15 cellular contexts compared by ENCODE assay signal in the genomic region with DNA sequence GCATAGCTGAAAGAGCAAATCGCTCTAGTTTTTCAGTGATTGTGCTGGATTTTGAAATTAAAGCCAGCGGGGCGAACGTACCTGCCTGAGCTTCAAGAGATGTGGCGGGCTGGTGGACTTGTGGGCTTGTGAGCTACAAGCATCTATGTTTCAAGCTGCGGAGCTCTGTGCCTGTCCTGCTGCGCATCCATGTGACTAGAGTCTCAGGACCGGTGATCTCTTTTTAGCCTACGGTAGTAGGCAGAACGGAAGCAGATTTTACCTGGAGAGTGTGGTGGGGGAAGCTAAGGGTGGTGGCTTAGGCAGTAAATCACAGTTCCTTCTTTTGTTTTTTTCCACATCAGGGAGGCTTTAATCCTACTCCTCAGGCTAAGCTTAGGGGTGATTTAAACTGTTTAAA.
A peak's percentile ranks its signal among the peaks of the same experiment; 100 is the strongest.
DNase-seq lines count a peak whose midpoint lies in the region; ATAC-seq and TF ChIP-seq lines count a peak whose summit lies in the region.
"Had no signal": no experiment of that assay in that cellular context is flagged by ENCODE, and none has a peak within 500 bp of the region (broad histone marks: within the 10 kb centered on the region; RNA-seq: fewer than 3 reads in every experiment).

No MANE protein-coding gene starts in this region.

- POLR2A ChIA-PET in SK-N-SH (lab: Yijun Ruan, JAX), result no interaction called here

- no peaks in the 10 kb centered on the region for H3K9me3 ChIP-seq in ectodermal cell (ENCODE audit: control insufficient read depth, low read length)
- H3K9me3 ChIP-seq in SK-N-SH, result no peaks in the 10 kb centered on the region
- H3K9me3 ChIP-seq: HAP-1 had no signal

- no peaks in the 10 kb centered on the region for H3K27me3 ChIP-seq in ectodermal cell (ENCODE audit: control insufficient read depth, insufficient read depth, low read length, poor library complexity, severe bottlenecking)
- no peaks in the 10 kb centered on the region for H3K27me3 ChIP-seq in SK-N-SH (ENCODE audit: insufficient read depth)

- CTCF ChIA-PET in SK-N-SH (lab: Yijun Ruan, JAX), result interaction anchor here (1.6 to 3.2 kb wide), 3 partner anchors 10 to 31 kb away, joined by 4 to 12 read pairs (median 4); no protein-coding TSS in a partner anchor

- H3K4me1 ChIP-seq in ectodermal cell (ENCODE audit: control insufficient read depth, insufficient read depth, low read length) (peaks cover 18% of the 10 kb centered on the region), SK-N-SH (ENCODE audit: control insufficient read depth in 1 of 2, insufficient read depth in 2 of 2, low read depth in 1 of 2, low read length in 1 of 2) (no peaks in the 10 kb centered on the region)
- H3K4me1 ChIP-seq: HAP-1 had no signal

- no peak for ATAC-seq in GM18907 (IDR thresholded peaks at IDR 0.05; ENCODE audit: unreplicated experiment)
- ATAC-seq in HG02623 (IDR thresholded peaks at IDR 0.05; ENCODE audit: unreplicated experiment), result no peak
- ATAC-seq in HG02938 (IDR thresholded peaks at IDR 0.05; ENCODE audit: unreplicated experiment), result no peak
- ATAC-seq: T-cell had no signal

- H4K20me1 ChIP-seq in SK-N-SH (ENCODE audit: insufficient read depth), result no peaks in the 10 kb centered on the region

- H3F3A ChIP-seq in SK-N-SH (replicated peaks; ENCODE audit: insufficient read depth), result no peaks in the 10 kb centered on the region

- TF ChIP-seq EP300 in SK-N-SH (IDR thresholded peaks at IDR 0.05; ENCODE audit: borderline replicate concordance in 1 of 2, low read depth in 1 of 2, low read length in 1 of 2), result no peak

- H3K36me3 ChIP-seq in ectodermal cell (ENCODE audit: control insufficient read depth, insufficient read depth, low read length) (no peaks in the 10 kb centered on the region), SK-N-SH (replicated peaks in 1 of 2; ENCODE audit: control insufficient read depth in 1 of 2, insufficient read depth in 2 of 2, low read length in 1 of 2) (no peaks in the 10 kb centered on the region)
- H3K36me3 ChIP-seq: HAP-1 had no signal

- no peaks in the 10 kb centered on the region for H3K79me2 ChIP-seq in SK-N-SH (ENCODE audit: insufficient read depth)

- peak overlapping the region; percentile 58 for H3K4me3 Mint-ChIP-seq in nephron progenitor cell
- H3K4me3 Mint-ChIP-seq: CD14-positive monocyte, T-cell had no signal

- DNase-seq in NCI-H146 (lab: John Stamatoyannopoulos, UW), result peak; percentile 74
- peak; percentile 9 for DNase-seq in NCI-H2227 (lab: John Stamatoyannopoulos, UW; ENCODE audit: unreplicated experiment)
- peak; percentile 13 for DNase-seq in nephron progenitor cell
- no peak for DNase-seq in SK-N-SH
- DNase-seq: DMS 273 treated with DMSO at 0.1 percent for 48 hours, NCI-H2081, NCI-H774, PC-9, T-cell had no signal

- no peak overlapping the region for H2AFZ ChIP-seq in SK-N-SH (ENCODE audit: low read depth)
- H2AFZ ChIP-seq: PC-9 had no signal

- peaks cover 13% of the 10 kb centered on the region for H3K9me3 Mint-ChIP-seq in nephron progenitor cell
- H3K9me3 Mint-ChIP-seq: T-cell had no signal

- TF ChIP-seq RAD21 in SK-N-SH (IDR thresholded peaks at IDR 0.05; ENCODE audit: low read length), result no peak

- H3K36me3 Mint-ChIP-seq in nephron progenitor cell (ENCODE audit: low read depth), result no peaks in the 10 kb centered on the region
- H3K36me3 Mint-ChIP-seq: CD14-positive monocyte, T-cell had no signal

- H3K4me3 ChIP-seq in ectodermal cell (ENCODE audit: insufficient read depth, low read depth, low read length), result no peak overlapping the region
- no peak overlapping the region for H3K4me3 ChIP-seq in SK-N-SH (ENCODE audit: low read depth in 2 of 2, low read length in 1 of 2)
- H3K4me3 ChIP-seq: HAP-1, PC-9 had no signal

- H3K27me3 Mint-ChIP-seq in nephron progenitor cell (ENCODE audit: low read depth, poor library complexity), result no peaks in the 10 kb centered on the region

- H3K27ac Mint-ChIP-seq in nephron progenitor cell, result peak overlapping the region; percentile 93
- H3K27ac Mint-ChIP-seq: T-cell had no signal

- TF ChIP-seq CTCF in nephron progenitor cell (IDR thresholded peaks at IDR 0.05) (no peak), SK-N-SH (IDR thresholded peaks at IDR 0.05) (no peak)

- no peak overlapping the region for H3K9ac ChIP-seq in SK-N-SH

- no peaks in the 10 kb centered on the region for H3K9me2 ChIP-seq in SK-N-SH

- H3K4me2 ChIP-seq in SK-N-SH, result no peak overlapping the region
- H3K4me2 ChIP-seq: PC-9 had no signal

- H3K4me1 Mint-ChIP-seq in nephron progenitor cell, result peaks cover 32% of the 10 kb centered on the region
- H3K4me1 Mint-ChIP-seq: T-cell had no signal

- WGBS in ectodermal cell, 2 experiments, result 79 to 88% methylated on average over 10 of the region's 10 CpGs
- 65% methylated on average over 10 of the region's 10 CpGs for WGBS in SK-N-SH (ENCODE audit: low lambda C conversion rate)

- peak overlapping the region; percentile 60 for H3K27ac ChIP-seq in ectodermal cell (ENCODE audit: insufficient read depth, low read depth, low read length, poor library complexity, severe bottlenecking)
- H3K27ac ChIP-seq in SK-N-SH (ENCODE audit: low read depth in 2 of 2, low read length in 1 of 2), result no peak overlapping the region
- H3K27ac ChIP-seq: PC-9 had no signal

TF ChIP-seq in SK-N-SH, 30 proteins besides CTCF, POLR2A, EP300 and RAD21 (continues in another document):
- TF ChIP-seq JUND (IDR thresholded peaks at IDR 0.05) (no peak), RFX5 (IDR thresholded peaks at IDR 0.05; ENCODE audit: low read length) (no peak), RCOR1 (IDR thresholded peaks at IDR 0.05; ENCODE audit: low read length) (no peak), MXI1 (IDR thresholded peaks at IDR 0.05; ENCODE audit: low read depth, low read length) (no peak), CHD2 (IDR thresholded peaks at IDR 0.05; ENCODE audit: low read length, partially characterized antibody) (no peak), RXRA (IDR thresholded peaks at IDR 0.05; ENCODE audit: borderline replicate concordance, low read depth) (no peak)
- TF ChIP-seq, protein P1, sequence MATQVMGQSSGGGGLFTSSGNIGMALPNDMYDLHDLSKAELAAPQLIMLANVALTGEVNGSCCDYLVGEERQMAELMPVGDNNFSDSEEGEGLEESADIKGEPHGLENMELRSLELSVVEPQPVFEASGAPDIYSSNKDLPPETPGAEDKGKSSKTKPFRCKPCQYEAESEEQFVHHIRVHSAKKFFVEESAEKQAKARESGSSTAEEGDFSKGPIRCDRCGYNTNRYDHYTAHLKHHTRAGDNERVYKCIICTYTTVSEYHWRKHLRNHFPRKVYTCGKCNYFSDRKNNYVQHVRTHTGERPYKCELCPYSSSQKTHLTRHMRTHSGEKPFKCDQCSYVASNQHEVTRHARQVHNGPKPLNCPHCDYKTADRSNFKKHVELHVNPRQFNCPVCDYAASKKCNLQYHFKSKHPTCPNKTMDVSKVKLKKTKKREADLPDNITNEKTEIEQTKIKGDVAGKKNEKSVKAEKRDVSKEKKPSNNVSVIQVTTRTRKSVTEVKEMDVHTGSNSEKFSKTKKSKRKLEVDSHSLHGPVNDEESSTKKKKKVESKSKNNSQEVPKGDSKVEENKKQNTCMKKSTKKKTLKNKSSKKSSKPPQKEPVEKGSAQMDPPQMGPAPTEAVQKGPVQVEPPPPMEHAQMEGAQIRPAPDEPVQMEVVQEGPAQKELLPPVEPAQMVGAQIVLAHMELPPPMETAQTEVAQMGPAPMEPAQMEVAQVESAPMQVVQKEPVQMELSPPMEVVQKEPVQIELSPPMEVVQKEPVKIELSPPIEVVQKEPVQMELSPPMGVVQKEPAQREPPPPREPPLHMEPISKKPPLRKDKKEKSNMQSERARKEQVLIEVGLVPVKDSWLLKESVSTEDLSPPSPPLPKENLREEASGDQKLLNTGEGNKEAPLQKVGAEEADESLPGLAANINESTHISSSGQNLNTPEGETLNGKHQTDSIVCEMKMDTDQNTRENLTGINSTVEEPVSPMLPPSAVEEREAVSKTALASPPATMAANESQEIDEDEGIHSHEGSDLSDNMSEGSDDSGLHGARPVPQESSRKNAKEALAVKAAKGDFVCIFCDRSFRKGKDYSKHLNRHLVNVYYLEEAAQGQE (IDR thresholded peaks at IDR 0.05; ENCODE audit: low read depth, low read length), result no peak
- TF ChIP-seq, protein P2, sequence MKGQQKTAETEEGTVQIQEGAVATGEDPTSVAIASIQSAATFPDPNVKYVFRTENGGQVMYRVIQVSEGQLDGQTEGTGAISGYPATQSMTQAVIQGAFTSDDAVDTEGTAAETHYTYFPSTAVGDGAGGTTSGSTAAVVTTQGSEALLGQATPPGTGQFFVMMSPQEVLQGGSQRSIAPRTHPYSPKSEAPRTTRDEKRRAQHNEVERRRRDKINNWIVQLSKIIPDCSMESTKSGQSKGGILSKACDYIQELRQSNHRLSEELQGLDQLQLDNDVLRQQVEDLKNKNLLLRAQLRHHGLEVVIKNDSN (IDR thresholded peaks at IDR 0.05; ENCODE audit: borderline replicate concordance, low read depth), result no peak
- TF ChIP-seq, protein P3, sequence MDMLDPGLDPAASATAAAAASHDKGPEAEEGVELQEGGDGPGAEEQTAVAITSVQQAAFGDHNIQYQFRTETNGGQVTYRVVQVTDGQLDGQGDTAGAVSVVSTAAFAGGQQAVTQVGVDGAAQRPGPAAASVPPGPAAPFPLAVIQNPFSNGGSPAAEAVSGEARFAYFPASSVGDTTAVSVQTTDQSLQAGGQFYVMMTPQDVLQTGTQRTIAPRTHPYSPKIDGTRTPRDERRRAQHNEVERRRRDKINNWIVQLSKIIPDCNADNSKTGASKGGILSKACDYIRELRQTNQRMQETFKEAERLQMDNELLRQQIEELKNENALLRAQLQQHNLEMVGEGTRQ (IDR thresholded peaks at IDR 0.05; ENCODE audit: borderline replicate concordance, low read depth, low read length), result no peak
- TF ChIP-seq, protein P4, sequence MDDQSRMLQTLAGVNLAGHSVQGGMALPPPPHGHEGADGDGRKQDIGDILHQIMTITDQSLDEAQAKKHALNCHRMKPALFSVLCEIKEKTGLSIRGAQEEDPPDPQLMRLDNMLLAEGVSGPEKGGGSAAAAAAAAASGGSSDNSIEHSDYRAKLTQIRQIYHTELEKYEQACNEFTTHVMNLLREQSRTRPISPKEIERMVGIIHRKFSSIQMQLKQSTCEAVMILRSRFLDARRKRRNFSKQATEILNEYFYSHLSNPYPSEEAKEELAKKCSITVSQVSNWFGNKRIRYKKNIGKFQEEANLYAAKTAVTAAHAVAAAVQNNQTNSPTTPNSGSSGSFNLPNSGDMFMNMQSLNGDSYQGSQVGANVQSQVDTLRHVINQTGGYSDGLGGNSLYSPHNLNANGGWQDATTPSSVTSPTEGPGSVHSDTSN (IDR thresholded peaks at IDR 0.05), result no peak
